12 cellular contexts compared by ENCODE assay signal in the genomic region with DNA sequence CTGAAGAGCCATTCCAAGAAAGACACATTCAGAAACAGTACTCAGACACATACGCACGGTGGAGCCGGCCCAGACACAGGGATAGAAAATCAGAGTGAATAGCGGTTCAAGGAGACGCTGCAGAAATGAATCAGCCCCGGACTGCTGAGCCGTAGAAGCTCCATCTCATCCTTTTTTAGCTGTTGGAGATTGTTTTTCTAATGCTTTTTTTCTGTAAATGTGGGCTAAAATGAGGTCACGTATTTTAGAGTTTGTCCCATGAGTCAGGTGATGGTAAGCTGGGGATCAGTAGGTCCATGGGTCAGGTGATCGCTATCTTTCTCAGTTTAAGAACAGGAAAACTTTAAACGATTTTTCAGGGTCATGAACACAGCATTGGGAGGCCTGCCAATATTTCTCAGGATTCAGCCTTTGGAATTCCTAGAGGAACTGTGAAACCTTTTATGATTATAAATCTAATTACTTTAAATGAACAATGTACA.
DNase-seq lines count a peak whose midpoint lies in the region; ATAC-seq, FAIRE-seq and TF ChIP-seq lines count a peak whose summit lies in the region.
"Had no signal": no experiment of that assay in that cellular context is flagged by ENCODE, and none has a peak within 500 bp of the region (broad histone marks: within the 10 kb centered on the region; RNA-seq: fewer than 3 reads in every experiment).

No MANE protein-coding gene starts in this region.

- peak; percentile 12 for FAIRE-seq in GM18507 (lab: Jason Lieb, UNC)

- H3K4me1 Mint-ChIP-seq in stimulated activated memory B cell treated with anti-CD40 and anti-IgM and Interleukin-4, amounts not matched to agents 10 μg/mL and 1 μg/mL and 100 μg/mL, for 72 hours: no peaks in the 10 kb centered on the region
- no peaks in the 10 kb centered on the region for H3K4me1 Mint-ChIP-seq in stimulated activated effector memory CD8-positive, alpha-beta T cell treated with anti-CD3 and anti-CD28 coated beads, Interleukin-12 subunit alpha, Interleukin-12 subunit beta, amount 100 ng/mL, for 72 hours

- intact Hi-C loops in adrenal gland (cut with DNase I): no loop called here

- H3K27ac Mint-ChIP-seq in stimulated activated memory B cell treated with anti-CD40 and anti-IgM and Interleukin-4, amounts not matched to agents 10 μg/mL and 1 μg/mL and 100 μg/mL, for 72 hours: no peak overlapping the region
- no peak overlapping the region for H3K27ac Mint-ChIP-seq in stimulated activated effector memory CD8-positive, alpha-beta T cell treated with anti-CD3 and anti-CD28 coated beads, Interleukin-12 subunit alpha, Interleukin-12 subunit beta, amount 100 ng/mL, for 72 hours
- H3K27ac Mint-ChIP-seq: activated naive CD8-positive, alpha-beta T cell treated with anti-CD3 and anti-CD28 coated beads, Interleukin-2, amount 10 ng/mL, durations not matched to agents 7 days and 5 days had no signal

- TF ChIP-seq POLR2A in adrenal gland (IDR thresholded peaks at IDR 0.05): peak in 1 of 2 donors; percentile 41

- H3K4me3 ChIP-seq in adrenal gland: peak overlapping the region in 1 of 4 donors; percentile 13
- H3K4me3 ChIP-seq in kidney epithelial cell (ENCODE audit: low read depth, low read length): no peak overlapping the region
- peak overlapping the region; percentile 13 for H3K4me3 ChIP-seq in skeletal muscle cell (ENCODE audit: low read depth, low read length)
- H3K4me3 ChIP-seq: skin epidermis, tibial artery had no signal

- peaks cover 0 to 19% of the 10 kb centered on the region in 2 donors for H3K4me1 ChIP-seq in adrenal gland (replicated peaks in 1 of 2)

- H3K36me3 Mint-ChIP-seq in stimulated activated memory B cell treated with anti-CD40 and anti-IgM and Interleukin-4, amounts not matched to agents 10 μg/mL and 1 μg/mL and 100 μg/mL, for 72 hours: peaks cover 65% of the 10 kb centered on the region
- H3K36me3 Mint-ChIP-seq in stimulated activated effector memory CD8-positive, alpha-beta T cell treated with anti-CD3 and anti-CD28 coated beads, Interleukin-12 subunit alpha, Interleukin-12 subunit beta, amount 100 ng/mL, for 72 hours: peaks cover 27% of the 10 kb centered on the region

- no peak for TF ChIP-seq CTCF in adrenal gland (IDR thresholded peaks at IDR 0.05)
- no peak for TF ChIP-seq CTCF in kidney epithelial cell (IDR thresholded peaks at IDR 0.05; ENCODE audit: insufficient read depth, low read length, poor library complexity, severe bottlenecking)

- no peak for DNase-seq in GM18507 (ENCODE audit: extremely low spot score, insufficient read length, low read depth)
- DNase-seq in adrenal gland: peak; percentile 55 to 79 (median 72)
- DNase-seq in kidney epithelial cell (ENCODE audit: low read depth): peak; percentile 95
- DNase-seq in skeletal muscle cell (ENCODE audit: low read depth): peak; percentile 57
- DNase-seq in NCI-H2171 (lab: John Stamatoyannopoulos, UW): no peak
- DNase-seq in stimulated activated effector memory CD8-positive, alpha-beta T cell treated with anti-CD3 and anti-CD28 coated beads, Interleukin-12 subunit alpha, Interleukin-12 subunit beta, amount 100 ng/mL, for 72 hours (ENCODE audit: low spot score in 2 of 2): no peak
- DNase-seq: activated CD4-positive, CD25-positive, alpha-beta regulatory T cell; activated naive CD8-positive, alpha-beta T cell treated with anti-CD3 and anti-CD28 coated beads, Interleukin-2, amount 10 ng/mL, durations not matched to agents 7 days and 5 days; tibial artery had no signal

- peak overlapping the region; percentile 57 to 79 (median 68) for H3K27ac ChIP-seq in adrenal gland
- H3K27ac ChIP-seq: skin epidermis had no signal

- no peaks in the 10 kb centered on the region for H3K27me3 ChIP-seq in adrenal gland
- no peaks in the 10 kb centered on the region for H3K27me3 ChIP-seq in kidney epithelial cell (ENCODE audit: control insufficient read depth, insufficient read depth, low read length)
- H3K27me3 ChIP-seq: tibial artery had no signal

- WGBS in adrenal gland, 4 donors: 18 to 37% (median 31%) methylated on average over 10 of the region's 10 CpGs

- H3K27me3 Mint-ChIP-seq in stimulated activated memory B cell treated with anti-CD40 and anti-IgM and Interleukin-4, amounts not matched to agents 10 μg/mL and 1 μg/mL and 100 μg/mL, for 72 hours: no peaks in the 10 kb centered on the region
- H3K27me3 Mint-ChIP-seq: activated naive CD8-positive, alpha-beta T cell treated with anti-CD3 and anti-CD28 coated beads, Interleukin-2, amount 10 ng/mL, durations not matched to agents 7 days and 5 days had no signal

- no peak overlapping the region for H3K4me3 Mint-ChIP-seq in stimulated activated memory B cell treated with anti-CD40 and anti-IgM and Interleukin-4, amounts not matched to agents 10 μg/mL and 1 μg/mL and 100 μg/mL, for 72 hours
- H3K4me3 Mint-ChIP-seq in stimulated activated effector memory CD8-positive, alpha-beta T cell treated with anti-CD3 and anti-CD28 coated beads, Interleukin-12 subunit alpha, Interleukin-12 subunit beta, amount 100 ng/mL, for 72 hours: no peak overlapping the region
- H3K4me3 Mint-ChIP-seq: activated naive CD8-positive, alpha-beta T cell treated with anti-CD3 and anti-CD28 coated beads, Interleukin-2, amount 10 ng/mL, durations not matched to agents 7 days and 5 days had no signal

- no peaks in the 10 kb centered on the region for H3K9me3 Mint-ChIP-seq in stimulated activated memory B cell treated with anti-CD40 and anti-IgM and Interleukin-4, amounts not matched to agents 10 μg/mL and 1 μg/mL and 100 μg/mL, for 72 hours
- H3K9me3 Mint-ChIP-seq in stimulated activated effector memory CD8-positive, alpha-beta T cell treated with anti-CD3 and anti-CD28 coated beads, Interleukin-12 subunit alpha, Interleukin-12 subunit beta, amount 100 ng/mL, for 72 hours: no peaks in the 10 kb centered on the region
- H3K9me3 Mint-ChIP-seq: activated naive CD8-positive, alpha-beta T cell treated with anti-CD3 and anti-CD28 coated beads, Interleukin-2, amount 10 ng/mL, durations not matched to agents 7 days and 5 days had no signal

- no peaks in the 10 kb centered on the region for H3K9me3 ChIP-seq in adrenal gland (replicated peaks in 1 of 3)
- H3K9me3 ChIP-seq: tibial artery had no signal

- ATAC-seq in HG02885 (IDR thresholded peaks at IDR 0.05; ENCODE audit: poor library complexity, unreplicated experiment): no peak
- ATAC-seq in stimulated activated memory B cell treated with anti-CD40 and anti-IgM and Interleukin-4, amounts not matched to agents 10 μg/mL and 1 μg/mL and 100 μg/mL, for 72 hours: no peak
- ATAC-seq in stimulated activated effector memory CD8-positive, alpha-beta T cell treated with anti-CD3 and anti-CD28 coated beads, Interleukin-12 subunit alpha, Interleukin-12 subunit beta, amount 100 ng/mL, for 72 hours: no peak

- H3K36me3 ChIP-seq in adrenal gland (replicated peaks in 1 of 2) (no peaks in the 10 kb centered on the region), kidney epithelial cell (ENCODE audit: control insufficient read depth, insufficient read depth, low read length) (no peaks in the 10 kb centered on the region)

Comparison
In these comparisons a context has a peak if more than half of its experiments do, and no peak if none do; other contexts are left out.
1. DNase-seq: peak in adrenal gland (7 of 7), kidney epithelial cell (single experiment) and skeletal muscle cell (single experiment); none in GM18507 (single experiment), NCI-H2171 (single experiment) and stimulated activated effector memory CD8-positive, alpha-beta T cell treated with anti-CD3 and anti-CD28 coated beads, Interleukin-12 subunit alpha, Interleukin-12 subunit beta, amount 100 ng/mL, for 72 hours (0 of 2).